1 cellular context compared by ENCODE assay signal in the genomic region with DNA sequence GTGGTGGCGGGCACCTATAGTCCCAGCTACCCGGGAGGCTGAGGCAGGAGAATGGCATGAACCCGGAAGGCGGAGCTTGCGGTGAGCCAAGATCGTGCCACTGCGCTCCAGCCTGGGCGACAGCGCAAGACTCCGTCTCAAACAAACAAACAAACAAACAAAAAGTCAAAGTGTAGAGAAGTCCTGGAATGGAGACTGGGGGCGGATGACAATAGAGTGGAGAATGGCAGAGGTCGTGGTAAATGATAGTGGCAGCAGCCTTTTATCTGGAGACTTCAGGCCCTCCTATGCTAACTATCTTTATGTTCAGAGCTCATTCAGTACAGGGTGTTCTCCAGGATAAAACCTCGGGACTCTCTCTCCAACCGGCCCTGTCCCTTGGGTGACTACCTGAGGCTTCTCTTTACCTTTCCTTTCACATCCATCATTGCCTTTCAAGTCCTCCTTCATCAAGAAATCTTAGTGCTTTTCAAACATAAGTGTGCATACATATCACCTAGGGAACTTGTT.
TF ChIP-seq lines count a peak whose summit lies in the region.

No MANE protein-coding gene starts in this region.

TF ChIP-seq in K562, 482 proteins besides CTCF, POLR2A, EP300 and RAD21 (continued from another document and continues in another):
- TF ChIP-seq, protein P1, sequence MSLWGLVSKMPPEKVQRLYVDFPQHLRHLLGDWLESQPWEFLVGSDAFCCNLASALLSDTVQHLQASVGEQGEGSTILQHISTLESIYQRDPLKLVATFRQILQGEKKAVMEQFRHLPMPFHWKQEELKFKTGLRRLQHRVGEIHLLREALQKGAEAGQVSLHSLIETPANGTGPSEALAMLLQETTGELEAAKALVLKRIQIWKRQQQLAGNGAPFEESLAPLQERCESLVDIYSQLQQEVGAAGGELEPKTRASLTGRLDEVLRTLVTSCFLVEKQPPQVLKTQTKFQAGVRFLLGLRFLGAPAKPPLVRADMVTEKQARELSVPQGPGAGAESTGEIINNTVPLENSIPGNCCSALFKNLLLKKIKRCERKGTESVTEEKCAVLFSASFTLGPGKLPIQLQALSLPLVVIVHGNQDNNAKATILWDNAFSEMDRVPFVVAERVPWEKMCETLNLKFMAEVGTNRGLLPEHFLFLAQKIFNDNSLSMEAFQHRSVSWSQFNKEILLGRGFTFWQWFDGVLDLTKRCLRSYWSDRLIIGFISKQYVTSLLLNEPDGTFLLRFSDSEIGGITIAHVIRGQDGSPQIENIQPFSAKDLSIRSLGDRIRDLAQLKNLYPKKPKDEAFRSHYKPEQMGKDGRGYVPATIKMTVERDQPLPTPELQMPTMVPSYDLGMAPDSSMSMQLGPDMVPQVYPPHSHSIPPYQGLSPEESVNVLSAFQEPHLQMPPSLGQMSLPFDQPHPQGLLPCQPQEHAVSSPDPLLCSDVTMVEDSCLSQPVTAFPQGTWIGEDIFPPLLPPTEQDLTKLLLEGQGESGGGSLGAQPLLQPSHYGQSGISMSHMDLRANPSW (CRISPR knock-in tag; IDR thresholded peaks at IDR 0.05), result no peak
- TF ChIP-seq SAP30 (IDR thresholded peaks at IDR 0.05; ENCODE audit: borderline replicate concordance, insufficient read depth, low read depth, low read length, poor library complexity, severe bottlenecking) (no peak), SLC30A9 (CRISPR knock-in tag; IDR thresholded peaks at IDR 0.05) (no peak), U2AF2 (optimal IDR thresholded peaks at IDR 0.05; ENCODE audit: low read depth, low read length) (no peak), ZKSCAN1 (IDR thresholded peaks at IDR 0.05; ENCODE audit: low read depth, low read length) (0 out of 2 replicates have a peak, but pooled peaks have one; percentile 44), MYBL2 (IDR thresholded peaks at IDR 0.05; ENCODE audit: low read depth) (no peak; the same call in 1 of the 2 replicates), MYBL2 (CRISPR knock-in tag; IDR thresholded peaks at IDR 0.05; ENCODE audit: borderline replicate concordance) (no peak), ZNF408 (CRISPR knock-in tag; IDR thresholded peaks at IDR 0.05; ENCODE audit: low read depth) (no peak), IRF9 (tag; IDR thresholded peaks at IDR 0.05) (no peak), THAP7 (CRISPR knock-in tag; IDR thresholded peaks at IDR 0.05) (no peak), KLF13 (tag; IDR thresholded peaks at IDR 0.05; ENCODE audit: borderline replicate concordance, low read depth) (no peak), MAFK (IDR thresholded peaks at IDR 0.05; ENCODE audit: low read length) (no peak), SMARCB1 (IDR thresholded peaks at IDR 0.05; ENCODE audit: insufficient read length, low read depth) (peak; percentile 78), SUPT5H (IDR thresholded peaks at IDR 0.05) (no peak), SIRT6 (IDR thresholded peaks at IDR 0.05; ENCODE audit: low read depth, low read length) (no peak), KDM5B (IDR thresholded peaks at IDR 0.05; ENCODE audit: insufficient replicate concordance, low read depth, low read length) (no peak), HBP1 (CRISPR knock-in tag; IDR thresholded peaks at IDR 0.05) (peak; percentile 74; the same call in 1 of the 2 replicates), LCOR (CRISPR knock-in tag; IDR thresholded peaks at IDR 0.05) (no peak), DDX20 (tag; IDR thresholded peaks at IDR 0.05; ENCODE audit: low read depth) (no peak), CBFB (CRISPR knock-in tag; IDR thresholded peaks at IDR 0.05) (no peak; the same call in 1 of the 2 replicates), ZFP36 (IDR thresholded peaks at IDR 0.05; ENCODE audit: low read depth, low read length, partially characterized antibody) (no peak), FOXM1 (IDR thresholded peaks at IDR 0.05; ENCODE audit: low read depth) (peak; percentile 98), FOXM1 (CRISPR knock-in tag; IDR thresholded peaks at IDR 0.05; ENCODE audit: low read depth) (no peak), RBM34 (IDR thresholded peaks at IDR 0.05; ENCODE audit: borderline replicate concordance, insufficient read depth, low read length) (no peak), CCNT2 (IDR thresholded peaks at IDR 0.05; ENCODE audit: borderline replicate concordance, extremely low read depth, insufficient read length, low read depth, low read length) (peak; percentile 100), PREB (CRISPR knock-in tag; IDR thresholded peaks at IDR 0.05) (no peak), SNIP1 (IDR thresholded peaks at IDR 0.05; ENCODE audit: low read depth) (0 out of 2 replicates have a peak, but pooled peaks have one; percentile 8), HLTF (IDR thresholded peaks at IDR 0.05) (peak; percentile 97), PRDM10 (IDR thresholded peaks at IDR 0.05; ENCODE audit: partially characterized antibody) (peak; percentile 53), PHTF2 (CRISPR knock-in tag; IDR thresholded peaks at IDR 0.05) (no peak), POLR3G (IDR thresholded peaks at IDR 0.05; ENCODE audit: extremely low read depth, insufficient read length, insufficient replicate concordance) (no peak), NR1H2 (CRISPR knock-in tag; IDR thresholded peaks at IDR 0.05) (no peak), CEBPG (CRISPR knock-in tag; IDR thresholded peaks at IDR 0.05) (no peak), CEBPG (tag; conservative IDR thresholded peaks at IDR 0.05 in 1 of 2, IDR thresholded peaks at IDR 0.05 in 1 of 2) (no peak), SRSF3 (IDR thresholded peaks at IDR 0.05; ENCODE audit: insufficient read depth, low read length) (no peak), DNMT1 (IDR thresholded peaks at IDR 0.05) (peak; percentile 88; the same call in 1 of the 2 replicates), ZBTB5 (IDR thresholded peaks at IDR 0.05) (no peak), ZNF695 (CRISPR knock-in tag; IDR thresholded peaks at IDR 0.05) (no peak), ATF1 (CRISPR knock-in tag; IDR thresholded peaks at IDR 0.05) (no peak), ATF1 (tag; IDR thresholded peaks at IDR 0.05) (peak; percentile 27), C11orf30 (IDR thresholded peaks at IDR 0.05; ENCODE audit: low read depth) (no peak)
- TF ChIP-seq, protein P2, sequence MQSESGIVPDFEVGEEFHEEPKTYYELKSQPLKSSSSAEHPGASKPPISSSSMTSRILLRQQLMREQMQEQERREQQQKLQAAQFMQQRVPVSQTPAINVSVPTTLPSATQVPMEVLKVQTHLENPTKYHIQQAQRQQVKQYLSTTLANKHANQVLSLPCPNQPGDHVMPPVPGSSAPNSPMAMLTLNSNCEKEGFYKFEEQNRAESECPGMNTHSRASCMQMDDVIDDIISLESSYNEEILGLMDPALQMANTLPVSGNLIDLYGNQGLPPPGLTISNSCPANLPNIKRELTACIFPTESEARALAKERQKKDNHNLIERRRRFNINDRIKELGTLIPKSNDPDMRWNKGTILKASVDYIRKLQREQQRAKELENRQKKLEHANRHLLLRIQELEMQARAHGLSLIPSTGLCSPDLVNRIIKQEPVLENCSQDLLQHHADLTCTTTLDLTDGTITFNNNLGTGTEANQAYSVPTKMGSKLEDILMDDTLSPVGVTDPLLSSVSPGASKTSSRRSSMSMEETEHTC (IDR thresholded peaks at IDR 0.05), result peak; percentile 91
- TF ChIP-seq, protein P3, sequence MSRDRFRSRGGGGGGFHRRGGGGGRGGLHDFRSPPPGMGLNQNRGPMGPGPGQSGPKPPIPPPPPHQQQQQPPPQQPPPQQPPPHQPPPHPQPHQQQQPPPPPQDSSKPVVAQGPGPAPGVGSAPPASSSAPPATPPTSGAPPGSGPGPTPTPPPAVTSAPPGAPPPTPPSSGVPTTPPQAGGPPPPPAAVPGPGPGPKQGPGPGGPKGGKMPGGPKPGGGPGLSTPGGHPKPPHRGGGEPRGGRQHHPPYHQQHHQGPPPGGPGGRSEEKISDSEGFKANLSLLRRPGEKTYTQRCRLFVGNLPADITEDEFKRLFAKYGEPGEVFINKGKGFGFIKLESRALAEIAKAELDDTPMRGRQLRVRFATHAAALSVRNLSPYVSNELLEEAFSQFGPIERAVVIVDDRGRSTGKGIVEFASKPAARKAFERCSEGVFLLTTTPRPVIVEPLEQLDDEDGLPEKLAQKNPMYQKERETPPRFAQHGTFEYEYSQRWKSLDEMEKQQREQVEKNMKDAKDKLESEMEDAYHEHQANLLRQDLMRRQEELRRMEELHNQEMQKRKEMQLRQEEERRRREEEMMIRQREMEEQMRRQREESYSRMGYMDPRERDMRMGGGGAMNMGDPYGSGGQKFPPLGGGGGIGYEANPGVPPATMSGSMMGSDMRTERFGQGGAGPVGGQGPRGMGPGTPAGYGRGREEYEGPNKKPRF (IDR thresholded peaks at IDR 0.05; ENCODE audit: low read depth, low read length), result no peak
- TF ChIP-seq, protein P4, sequence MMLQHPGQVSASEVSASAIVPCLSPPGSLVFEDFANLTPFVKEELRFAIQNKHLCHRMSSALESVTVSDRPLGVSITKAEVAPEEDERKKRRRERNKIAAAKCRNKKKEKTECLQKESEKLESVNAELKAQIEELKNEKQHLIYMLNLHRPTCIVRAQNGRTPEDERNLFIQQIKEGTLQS (IDR thresholded peaks at IDR 0.05), result 0 out of 2 replicates have a peak, but pooled peaks have one; percentile 25
- TF ChIP-seq, protein P4 (CRISPR knock-in tag; conservative IDR thresholded peaks at IDR 0.05), result no peak
